Comparison of ENCODE assay signal across 19 cellular contexts in genomic region chr11:7911011-7911410, GRCh38.
DNase-seq lines count a peak whose midpoint lies in the region; ATAC-seq lines count a peak whose summit lies in the region.
"Had no signal": no experiment of that assay in that cellular context is flagged by ENCODE, and none has a peak within 500 bp of the region (broad histone marks: within the 10 kb centered on the region; RNA-seq: fewer than 3 reads in every experiment).

No MANE protein-coding gene starts in this region.

- H3K27me3 ChIP-seq in HUES6 (ENCODE audit: control insufficient read depth, insufficient read depth, low read length): no peaks in the 10 kb centered on the region
- H3K27me3 ChIP-seq: BLaER1 treated with 17β-estradiol and CSF1 and Interleukin-3, amounts not matched to agents 10 nM and 100 nM had no signal

- no peak overlapping the region for H3K4me3 ChIP-seq in HUES6 (ENCODE audit: low read depth, low read length)
- H3K4me3 ChIP-seq: BLaER1 treated with 17β-estradiol and CSF1 and Interleukin-3, amounts not matched to agents 10 nM and 100 nM had no signal

- H3K36me3 ChIP-seq in HUES6 (ENCODE audit: control insufficient read depth, insufficient read depth, low read length): peaks cover 12% of the 10 kb centered on the region; the same call in 1 of the 2 replicates
- H3K36me3 ChIP-seq: BLaER1 treated with 17β-estradiol and CSF1 and Interleukin-3, amounts not matched to agents 10 nM and 100 nM had no signal

- no peaks in the 10 kb centered on the region for H3K9me3 ChIP-seq in HUES6 (ENCODE audit: control insufficient read depth, insufficient read depth, low read depth, low read length)
- H3K9me3 ChIP-seq: BLaER1 treated with 17β-estradiol and CSF1 and Interleukin-3, amounts not matched to agents 10 nM and 100 nM had no signal

- DNase-seq in EH (ENCODE audit: low read depth) (peak; percentile 13), fibroblast of peridontal ligament (ENCODE audit: extremely low read depth) (peak; percentile 44), kidney tubule cell (ENCODE audit: low spot score) (no peak), NCI-H345 treated with DMSO at 0.1 percent for 48 hours (lab: John Stamatoyannopoulos, UW; ENCODE audit: unreplicated experiment) (no peak)
- no peak for DNase-seq in activated CD8-positive, alpha-beta memory T cell treated with anti-CD3 and anti-CD28 coated beads, Interleukin-2, amount 50 U/mL, for 48 hours
- DNase-seq: 8988T; Calu3; CD8-positive, alpha-beta T cell; DMS 273 treated with DMSO at 0.1 percent for 48 hours; DMS53; DND-41; H7; HFFc6; KBM-7 had no signal

- H3K9ac ChIP-seq in HUES6 (ENCODE audit: low read length): no peak overlapping the region
- H3K9ac ChIP-seq: BLaER1 treated with 17β-estradiol and CSF1 and Interleukin-3, amounts not matched to agents 10 nM and 100 nM had no signal

- no peak for ATAC-seq in GM21786 (IDR thresholded peaks at IDR 0.05; ENCODE audit: unreplicated experiment)
- ATAC-seq: CD8-positive, alpha-beta T cell; HCT116 had no signal

- H3K4me1 ChIP-seq in HUES6 (ENCODE audit: control insufficient read depth, insufficient read depth, low read length): peaks cover 57% of the 10 kb centered on the region

- H3K27ac ChIP-seq in HUES6 (ENCODE audit: low read depth, low read length): peak overlapping the region; percentile 63; the same call in 1 of the 2 replicates
- H3K27ac ChIP-seq: BLaER1 treated with 17β-estradiol and CSF1 and Interleukin-3, amounts not matched to agents 10 nM and 100 nM; HL-60 had no signal

Comparison
In these comparisons a context has a peak if more than half of its experiments do, and no peak if none do; other contexts are left out.
1. DNase-seq: peak in EH (single experiment) and fibroblast of peridontal ligament (single experiment); none in activated CD8-positive, alpha-beta memory T cell treated with anti-CD3 and anti-CD28 coated beads, Interleukin-2, amount 50 U/mL, for 48 hours (single experiment), kidney tubule cell (single experiment) and NCI-H345 treated with DMSO at 0.1 percent for 48 hours (single experiment).